In the genomic region with DNA sequence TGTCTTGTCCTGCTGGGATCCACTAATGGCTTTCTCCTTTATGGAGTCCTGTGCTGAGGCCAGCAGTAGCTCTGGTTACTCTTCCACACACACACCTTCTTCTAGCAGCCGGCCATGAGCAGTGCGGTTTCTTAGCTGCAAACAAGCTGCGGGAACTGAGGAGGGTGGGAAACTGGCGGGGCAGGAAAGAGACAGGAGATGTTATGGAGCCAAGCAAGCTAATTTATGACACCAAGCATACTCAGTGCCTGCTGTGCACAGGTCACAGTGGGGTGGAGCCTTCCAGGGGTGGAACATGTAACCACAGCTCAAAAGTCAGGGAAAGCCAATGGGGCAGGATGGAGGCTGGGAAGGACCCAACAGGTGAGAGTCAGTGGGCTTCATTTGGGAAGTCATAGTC, we compare ENCODE assay signal across 23 cellular contexts.
"Had no signal": no experiment of that assay in that cellular context is flagged by ENCODE, and none has a peak within 500 bp of the region (broad histone marks: within the 10 kb centered on the region; RNA-seq: fewer than 3 reads in every experiment).

No MANE protein-coding gene starts in this region.

- H3K9me3 ChIP-seq: left ventricle myocardium inferior, mucosa of descending colon, pancreas, prostate gland, stomach, thyroid gland had no signal

- H3K27ac ChIP-seq: left ventricle myocardium inferior, pancreas, prostate gland had no signal

- FAIRE-seq: bronchial epithelial cell, colon, frontal cortex, pancreas had no signal

- H3K4me2 ChIP-seq: smooth muscle cell had no signal

- H3K27ac Mint-ChIP-seq: activated CD4-positive, alpha-beta T cell treated with anti-CD3 and anti-CD28 coated beads for 36 hours; activated CD8-positive, alpha-beta T cell treated with anti-CD3 and anti-CD28 coated beads, Interleukin-2, amount 10 ng/mL, durations not matched to agents 7 days and 5 days; activated naive CD4-positive, alpha-beta T cell treated with anti-CD3 and anti-CD28 coated beads, Interleukin-2, amount 50 U/mL, for 72 hours; activated T-cell treated with anti-CD3 and anti-CD28 coated beads, Interleukin-2, amount 50 U/mL, for 24 hours; stimulated activated naive B cell treated with anti-CD40 and anti-IgM and Interleukin-4, amounts not matched to agents 10 μg/mL and 1 μg/mL and 100 μg/mL, for 72 hours had no signal

- DNase-seq: activated CD4-positive, alpha-beta T cell treated with anti-CD3 and anti-CD28 coated beads for 36 hours; activated CD4-positive, CD25-positive, alpha-beta regulatory T cell; activated CD8-positive, alpha-beta T cell treated with anti-CD3 and anti-CD28 coated beads, Interleukin-2, amount 10 ng/mL, durations not matched to agents 7 days and 5 days; activated naive CD4-positive, alpha-beta T cell; activated T-cell treated with anti-CD3 and anti-CD28 coated beads, Interleukin-2, amount 50 U/mL, for 24 hours; effector memory CD4-positive, alpha-beta T cell; left ventricle myocardium inferior; retina; stimulated activated CD4-positive, alpha-beta T cell treated with anti-CD3 and anti-CD28 coated beads, Interleukin-15, amount 100 ng/mL, for 24 hours; stimulated activated CD4-positive, alpha-beta T cell treated with anti-CD3 and anti-CD28 coated beads, Interleukin-2, amount 100 ng/mL, for 24 hours; stimulated activated naive B cell treated with anti-CD40 and anti-IgM and Interleukin-4, amounts not matched to agents 10 μg/mL and 1 μg/mL and 100 μg/mL, for 72 hours; stomach; thyroid gland had no signal

- ATAC-seq: activated CD4-positive, alpha-beta T cell treated with anti-CD3 and anti-CD28 coated beads for 36 hours; activated CD8-positive, alpha-beta T cell treated with anti-CD3 and anti-CD28 coated beads, Interleukin-2, amount 10 ng/mL, durations not matched to agents 7 days and 5 days; activated naive CD4-positive, alpha-beta T cell treated with anti-CD3 and anti-CD28 coated beads, Interleukin-2, amount 50 U/mL, for 72 hours; mucosa of descending colon; pancreas; stimulated activated naive B cell treated with anti-CD40 and anti-IgM and Interleukin-4, amounts not matched to agents 10 μg/mL and 1 μg/mL and 100 μg/mL, for 72 hours had no signal

- H3K27me3 Mint-ChIP-seq: activated CD4-positive, alpha-beta T cell treated with anti-CD3 and anti-CD28 coated beads for 36 hours; activated T-cell treated with anti-CD3 and anti-CD28 coated beads, Interleukin-2, amount 50 U/mL, for 24 hours; central memory CD8-positive, alpha-beta T cell; stimulated activated naive B cell treated with anti-CD40 and anti-IgM and Interleukin-4, amounts not matched to agents 10 μg/mL and 1 μg/mL and 100 μg/mL, for 72 hours had no signal

- H3K4me3 Mint-ChIP-seq: activated CD4-positive, alpha-beta T cell treated with anti-CD3 and anti-CD28 coated beads for 36 hours; activated CD8-positive, alpha-beta T cell treated with anti-CD3 and anti-CD28 coated beads, Interleukin-2, amount 10 ng/mL, durations not matched to agents 7 days and 5 days; activated T-cell treated with anti-CD3 and anti-CD28 coated beads, Interleukin-2, amount 50 U/mL, for 24 hours; central memory CD8-positive, alpha-beta T cell; stimulated activated naive B cell treated with anti-CD40 and anti-IgM and Interleukin-4, amounts not matched to agents 10 μg/mL and 1 μg/mL and 100 μg/mL, for 72 hours had no signal

- H3K9me3 Mint-ChIP-seq: activated T-cell treated with anti-CD3 and anti-CD28 coated beads, Interleukin-2, amount 50 U/mL, for 24 hours; central memory CD8-positive, alpha-beta T cell had no signal

- H3K4me3 ChIP-seq: dorsolateral prefrontal cortex, left ventricle myocardium inferior, mucosa of descending colon, pancreas, prostate gland, smooth muscle cell, stomach, thyroid gland had no signal

- H3K27me3 ChIP-seq: dorsolateral prefrontal cortex, pancreas, stomach, thyroid gland had no signal

- H3K36me3 ChIP-seq: left ventricle myocardium inferior, pancreas, prostate gland, stomach, thyroid gland had no signal
